Comparison of ENCODE assay signal across 1 cellular context in the genomic region with DNA sequence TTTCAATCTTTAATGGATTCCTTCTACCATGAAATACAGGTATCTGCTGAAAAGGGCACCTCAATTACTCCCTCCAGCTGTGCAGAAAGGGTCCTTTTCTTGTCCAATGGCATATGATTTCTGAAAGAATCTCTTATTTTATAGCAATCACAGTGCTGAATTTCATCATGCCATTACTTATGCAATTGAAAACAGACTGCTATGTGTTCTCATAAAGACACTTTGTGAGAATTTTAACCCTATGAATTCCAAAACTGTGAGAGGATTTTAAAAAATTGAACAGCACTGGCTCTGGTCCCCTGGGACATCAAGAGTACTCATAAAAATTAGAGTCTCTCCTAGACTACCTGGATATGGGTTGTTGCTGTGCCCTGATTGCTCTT.
TF ChIP-seq lines count a peak whose summit lies in the region.

No MANE protein-coding gene starts in this region.

TF ChIP-seq in HepG2, 621 proteins besides CTCF, POLR2A, EP300 and RAD21:
- TF ChIP-seq, protein P1, sequence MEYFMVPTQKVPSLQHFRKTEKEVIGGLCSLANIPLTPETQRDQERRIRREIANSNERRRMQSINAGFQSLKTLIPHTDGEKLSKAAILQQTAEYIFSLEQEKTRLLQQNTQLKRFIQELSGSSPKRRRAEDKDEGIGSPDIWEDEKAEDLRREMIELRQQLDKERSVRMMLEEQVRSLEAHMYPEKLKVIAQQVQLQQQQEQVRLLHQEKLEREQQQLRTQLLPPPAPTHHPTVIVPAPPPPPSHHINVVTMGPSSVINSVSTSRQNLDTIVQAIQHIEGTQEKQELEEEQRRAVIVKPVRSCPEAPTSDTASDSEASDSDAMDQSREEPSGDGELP (IDR thresholded peaks at IDR 0.05; ENCODE audit: borderline replicate concordance, low read depth) = no peak
- TF ChIP-seq TGIF2 (CRISPR knock-in tag; IDR thresholded peaks at IDR 0.05) (no peak), ZNF724P (CRISPR knock-in tag; IDR thresholded peaks at IDR 0.05; ENCODE audit: borderline replicate concordance) (no peak), RBM39 (IDR thresholded peaks at IDR 0.05; ENCODE audit: low read depth, low read length, poor library complexity, severe bottlenecking) (no peak), ZNF672 (CRISPR knock-in tag; IDR thresholded peaks at IDR 0.05) (no peak)
- TF ChIP-seq, protein P2, sequence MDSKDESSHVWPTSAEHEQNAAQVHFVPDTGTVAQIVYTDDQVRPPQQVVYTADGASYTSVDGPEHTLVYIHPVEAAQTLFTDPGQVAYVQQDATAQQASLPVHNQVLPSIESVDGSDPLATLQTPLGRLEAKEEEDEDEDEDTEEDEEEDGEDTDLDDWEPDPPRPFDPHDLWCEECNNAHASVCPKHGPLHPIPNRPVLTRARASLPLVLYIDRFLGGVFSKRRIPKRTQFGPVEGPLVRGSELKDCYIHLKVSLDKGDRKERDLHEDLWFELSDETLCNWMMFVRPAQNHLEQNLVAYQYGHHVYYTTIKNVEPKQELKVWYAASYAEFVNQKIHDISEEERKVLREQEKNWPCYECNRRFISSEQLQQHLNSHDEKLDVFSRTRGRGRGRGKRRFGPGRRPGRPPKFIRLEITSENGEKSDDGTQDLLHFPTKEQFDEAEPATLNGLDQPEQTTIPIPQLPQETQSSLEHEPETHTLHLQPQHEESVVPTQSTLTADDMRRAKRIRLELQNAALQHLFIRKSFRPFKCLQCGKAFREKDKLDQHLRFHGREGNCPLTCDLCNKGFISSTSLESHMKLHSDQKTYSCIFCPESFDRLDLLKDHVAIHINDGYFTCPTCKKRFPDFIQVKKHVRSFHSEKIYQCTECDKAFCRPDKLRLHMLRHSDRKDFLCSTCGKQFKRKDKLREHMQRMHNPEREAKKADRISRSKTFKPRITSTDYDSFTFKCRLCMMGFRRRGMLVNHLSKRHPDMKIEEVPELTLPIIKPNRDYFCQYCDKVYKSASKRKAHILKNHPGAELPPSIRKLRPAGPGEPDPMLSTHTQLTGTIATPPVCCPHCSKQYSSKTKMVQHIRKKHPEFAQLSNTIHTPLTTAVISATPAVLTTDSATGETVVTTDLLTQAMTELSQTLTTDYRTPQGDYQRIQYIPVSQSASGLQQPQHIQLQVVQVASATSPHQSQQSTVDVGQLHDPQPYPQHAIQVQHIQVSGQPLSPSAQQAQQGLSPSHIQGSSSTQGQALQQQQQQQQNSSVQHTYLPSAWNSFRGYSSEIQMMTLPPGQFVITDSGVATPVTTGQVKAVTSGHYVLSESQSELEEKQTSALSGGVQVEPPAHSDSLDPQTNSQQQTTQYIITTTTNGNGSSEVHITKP (CRISPR knock-in tag; IDR thresholded peaks at IDR 0.05; ENCODE audit: low read depth) = no peak
